Comparison of ENCODE assay signal across 9 cellular contexts in genomic region chr3:182837855-182838454, GRCh38. TPM values are rescaled to one million over a fixed set of nuclear protein-coding genes. Genes with fewer than 3 reads are reported as not detected.
DNase-seq lines count a peak whose midpoint lies in the region; ATAC-seq and TF ChIP-seq lines count a peak whose summit lies in the region.
"Had no signal": no experiment of that assay in that cellular context is flagged by ENCODE, and none has a peak within 500 bp of the region (broad histone marks: within the 10 kb centered on the region; RNA-seq: fewer than 3 reads in every experiment).

No MANE protein-coding gene starts in this region.

- intact Hi-C loops in body of pancreas (cut with DNase I) (loop anchor here (10.0 kb wide), 1 partner anchor 123 kb away; no protein-coding TSS in a partner anchor), lower lobe of right lung (cut with DNase I) (loop anchor here (10.0 kb wide), 1 partner anchor 123 kb away; no protein-coding TSS in a partner anchor)
- intact Hi-C loops in activated CD4-positive, alpha-beta T cell treated with anti-CD3 and anti-CD28 coated beads for 36 hours (cut with DNase I, micrococcal nuclease) = loop anchor here (1.0 to 5.0 kb wide), 2 partner anchors 46 to 124 kb away; partner anchors contain the start of gene ATP11B (in 1 of the 2)

- no peak overlapping the region for H2AFZ ChIP-seq in Karpas-422 (ENCODE audit: low read length)

- DNase-seq in CD4-positive, CD25-positive, alpha-beta regulatory T cell = peak in 2 of 3 donors; percentile 28
- DNase-seq in Karpas-422 (peak; percentile 68), body of pancreas (no peak), lower lobe of right lung (no peak), SHP77 (lab: John Stamatoyannopoulos, UW) (no peak), NK-92 (lab: John Stamatoyannopoulos, UW; ENCODE audit: unreplicated experiment) (no peak)
- no peak for DNase-seq in activated CD4-positive, alpha-beta T cell treated with anti-CD3 and anti-CD28 coated beads for 36 hours
- DNase-seq: activated CD4-positive, alpha-beta T cell treated with anti-CD3 and anti-CD28 coated beads for 1 hour had no signal

- no peak overlapping the region for H3K9ac ChIP-seq in Karpas-422 (ENCODE audit: low read length)

- H4K20me1 ChIP-seq in Karpas-422 (ENCODE audit: insufficient read depth, low read depth, low read length) = no peaks in the 10 kb centered on the region

- POLR2A ChIA-PET in activated CD4-positive, alpha-beta T cell treated with anti-CD3 and anti-CD28 coated beads for 36 hours (lab: Charles Lee) = no interaction called here

- peaks cover 52% of the 10 kb centered on the region for H3K36me3 Mint-ChIP-seq in CD4-positive, CD25-positive, alpha-beta regulatory T cell
- H3K36me3 Mint-ChIP-seq in activated CD4-positive, alpha-beta T cell treated with anti-CD3 and anti-CD28 coated beads for 36 hours (ENCODE audit: low read depth) = peaks cover 27% of the 10 kb centered on the region

- 21 to 23% methylated on average over 3 of the region's 3 CpGs for WGBS in body of pancreas, 2 donors

- no peak overlapping the region for H3K27ac ChIP-seq in CD4-positive, CD25-positive, alpha-beta regulatory T cell (ENCODE audit: insufficient read depth, low read length, poor library complexity, severe bottlenecking)
- H3K27ac ChIP-seq in Karpas-422 (ENCODE audit: low read length) (no peak overlapping the region), body of pancreas (no peak overlapping the region), lower lobe of right lung (no peak overlapping the region)

- TF ChIP-seq CTCF in body of pancreas (IDR thresholded peaks at IDR 0.05) (peak in 6 of 7 experiments; percentile 31 to 59 (median 48)), lower lobe of right lung (IDR thresholded peaks at IDR 0.05) (peak; percentile 52)

- H3K4me2 ChIP-seq in Karpas-422 (ENCODE audit: low read depth, low read length, poor library complexity, severe bottlenecking) = no peak overlapping the region

- H3K4me3 Mint-ChIP-seq in CD4-positive, CD25-positive, alpha-beta regulatory T cell = no peak overlapping the region
- H3K4me3 Mint-ChIP-seq in activated CD4-positive, alpha-beta T cell treated with anti-CD3 and anti-CD28 coated beads for 36 hours = no peak overlapping the region

- no peaks in the 10 kb centered on the region for H3K4me1 ChIP-seq in CD4-positive, CD25-positive, alpha-beta regulatory T cell (ENCODE audit: control insufficient read depth, insufficient read depth, low read length, poor library complexity, severe bottlenecking)
- H3K4me1 ChIP-seq in Karpas-422 (ENCODE audit: low read length) (no peaks in the 10 kb centered on the region), body of pancreas (no peaks in the 10 kb centered on the region), lower lobe of right lung (no peaks in the 10 kb centered on the region)

- no peak for ATAC-seq in CD4-positive, CD25-positive, alpha-beta regulatory T cell (ENCODE audit: low read depth in 2 of 2)
- ATAC-seq in body of pancreas (no peak), lower lobe of right lung (no peak), GM21360 (IDR thresholded peaks at IDR 0.05; ENCODE audit: unreplicated experiment) (no peak)
- no peak for ATAC-seq in activated CD4-positive, alpha-beta T cell treated with anti-CD3 and anti-CD28 coated beads for 36 hours

- CTCF ChIA-PET in activated CD4-positive, alpha-beta T cell treated with anti-CD3 and anti-CD28 coated beads for 36 hours (lab: Charles Lee) = interaction anchor here (0.8 to 2.5 kb wide), 8 partner anchors 11 to 128 kb away, joined by 3 to 29 read pairs (median 4); no protein-coding TSS in a partner anchor

- no peaks in the 10 kb centered on the region for H3K27me3 ChIP-seq in CD4-positive, CD25-positive, alpha-beta regulatory T cell (ENCODE audit: control insufficient read depth, insufficient read depth, low read length)
- no peaks in the 10 kb centered on the region for H3K27me3 ChIP-seq in Karpas-422 (ENCODE audit: low read length)
- no peaks in the 10 kb centered on the region for H3K27me3 ChIP-seq in body of pancreas
- no peaks in the 10 kb centered on the region for H3K27me3 ChIP-seq in lower lobe of right lung (ENCODE audit: low read depth)

- H3K79me2 ChIP-seq in Karpas-422 (ENCODE audit: low read length) = peaks cover 31% of the 10 kb centered on the region

- no peak overlapping the region for H3K4me3 ChIP-seq in CD4-positive, CD25-positive, alpha-beta regulatory T cell (ENCODE audit: low read depth, low read length)
- no peak overlapping the region for H3K4me3 ChIP-seq in Karpas-422 (ENCODE audit: low read length)
- no peak overlapping the region for H3K4me3 ChIP-seq in body of pancreas
- no peak overlapping the region for H3K4me3 ChIP-seq in lower lobe of right lung

- no peaks in the 10 kb centered on the region for H3K9me2 ChIP-seq in Karpas-422 (replicated peaks; ENCODE audit: insufficient read depth, low read length)

- H3K36me3 ChIP-seq in CD4-positive, CD25-positive, alpha-beta regulatory T cell (ENCODE audit: control insufficient read depth, insufficient read depth, low read length) = peaks cover 75% of the 10 kb centered on the region
- peaks cover 62% of the 10 kb centered on the region for H3K36me3 ChIP-seq in Karpas-422 (ENCODE audit: insufficient read depth, low read length)
- peaks cover 0 to 2% of the 10 kb centered on the region in 2 donors for H3K36me3 ChIP-seq in body of pancreas (replicated peaks in 1 of 2; ENCODE audit: insufficient read depth in 1 of 2, low read depth in 2 of 2)
- H3K36me3 ChIP-seq in lower lobe of right lung = peaks cover 67% of the 10 kb centered on the region

- H3K4me1 Mint-ChIP-seq in CD4-positive, CD25-positive, alpha-beta regulatory T cell = peaks cover 3 to 21% (median 11%) of the 10 kb centered on the region in 4 donors
- peaks cover 6% of the 10 kb centered on the region for H3K4me1 Mint-ChIP-seq in activated CD4-positive, alpha-beta T cell treated with anti-CD3 and anti-CD28 coated beads for 36 hours

- no peak for TF ChIP-seq POLR2A in body of pancreas (IDR thresholded peaks at IDR 0.05)

- no peaks in the 10 kb centered on the region for H3K9me3 Mint-ChIP-seq in CD4-positive, CD25-positive, alpha-beta regulatory T cell
- H3K9me3 Mint-ChIP-seq in activated CD4-positive, alpha-beta T cell treated with anti-CD3 and anti-CD28 coated beads for 36 hours (ENCODE audit: low read depth) = no peaks in the 10 kb centered on the region

- H3K9me3 ChIP-seq in CD4-positive, CD25-positive, alpha-beta regulatory T cell (ENCODE audit: control insufficient read depth in 2 of 2, low read length in 2 of 2) = no peaks in the 10 kb centered on the region
- H3K9me3 ChIP-seq in Karpas-422 (ENCODE audit: low read length) (no peaks in the 10 kb centered on the region), body of pancreas (no peaks in the 10 kb centered on the region), lower lobe of right lung (no peaks in the 10 kb centered on the region)

- H3K27me3 Mint-ChIP-seq in CD4-positive, CD25-positive, alpha-beta regulatory T cell = no peaks in the 10 kb centered on the region
- H3K27me3 Mint-ChIP-seq in activated CD4-positive, alpha-beta T cell treated with anti-CD3 and anti-CD28 coated beads for 36 hours = no peaks in the 10 kb centered on the region

- no peak overlapping the region for H3K27ac Mint-ChIP-seq in CD4-positive, CD25-positive, alpha-beta regulatory T cell
- H3K27ac Mint-ChIP-seq in activated CD4-positive, alpha-beta T cell treated with anti-CD3 and anti-CD28 coated beads for 36 hours = no peak overlapping the region

RNA-seq across cellular contexts. Expression of gene ATP11B, which starts 44.7 kb away (rescaled TPM):
- total RNA-seq in CD4-positive, CD25-positive, alpha-beta regulatory T cell = 151 TPM
- polyA plus RNA-seq in CD4-positive, CD25-positive, alpha-beta regulatory T cell = 10 to 100 TPM; 26.8 to 51.6 (median 37.1) TPM
- 101 and 167 TPM in 2 replicates for total RNA-seq in Karpas-422 (2014; rRNA removed; shearing (Covaris generic); ENCODE audit: low replicate concordance)
- total RNA-seq in body of pancreas (100 to 1,000 TPM in 1 of 2 donors, 10 to 100 TPM in 1; 30.1 to 125 TPM), lower lobe of right lung (69.1 TPM)
- total RNA-seq in activated CD4-positive, alpha-beta T cell treated with anti-CD3 and anti-CD28 coated beads for 36 hours = 10 to 100 TPM; 64.6 to 86.7 TPM

Comparison
In these comparisons a context has a peak if more than half of its experiments do, and no peak if none do; other contexts are left out.
1. DNase-seq: peak in CD4-positive, CD25-positive, alpha-beta regulatory T cell (2 of 3) and Karpas-422 (single experiment); none in body of pancreas (0 of 4), lower lobe of right lung (single experiment), activated CD4-positive, alpha-beta T cell treated with anti-CD3 and anti-CD28 coated beads for 36 hours (single experiment), SHP77 (0 of 2) and NK-92 (single experiment).